8 cellular contexts compared by ENCODE assay signal in the genomic region with DNA sequence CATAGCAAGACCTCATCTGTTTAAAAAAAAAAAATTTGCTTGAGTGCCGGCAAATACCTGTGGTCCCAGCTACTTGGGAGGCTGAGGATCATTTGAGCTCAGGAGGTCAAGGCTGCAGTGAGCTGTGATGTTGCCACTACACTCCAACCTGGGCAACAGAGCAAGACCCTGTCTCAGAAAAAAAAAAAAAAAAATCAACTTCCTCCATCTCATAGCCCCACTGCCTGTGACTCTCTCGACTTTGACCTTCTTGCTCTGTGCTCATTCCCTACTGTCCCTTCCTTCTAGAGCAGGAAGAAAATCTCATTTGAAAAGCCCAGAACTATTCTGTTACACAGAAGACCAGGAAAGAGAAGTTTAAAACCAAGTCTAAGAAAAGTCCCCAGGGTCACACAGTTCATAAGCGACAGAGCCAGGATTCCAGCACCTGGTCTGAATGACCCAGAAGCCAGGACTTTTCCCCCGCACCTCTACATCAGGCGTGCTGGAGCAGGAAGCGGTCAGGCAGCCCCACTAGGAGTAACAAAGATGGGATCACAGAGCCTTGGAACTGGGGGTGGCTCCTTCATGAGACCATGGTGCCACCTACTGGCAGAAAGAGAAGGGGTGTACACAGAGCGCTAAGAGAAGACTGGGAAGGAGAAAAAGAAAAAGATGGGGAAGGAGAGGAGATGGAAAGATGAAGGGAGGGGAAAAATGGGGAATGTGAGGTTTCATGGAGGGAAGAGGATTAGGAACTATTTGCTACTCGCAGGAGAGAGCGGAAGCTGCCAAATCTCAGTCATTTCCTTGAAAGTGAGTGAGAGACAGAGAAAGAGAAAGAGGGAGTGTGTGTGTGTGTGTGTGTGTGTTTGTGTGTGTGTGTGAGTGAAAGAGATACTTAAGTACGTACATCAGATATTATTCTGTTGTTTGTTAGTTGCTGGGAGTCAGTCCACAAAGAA. TPM values are rescaled to one million over a fixed set of nuclear protein-coding genes. Genes with fewer than 3 reads are reported as not detected.
DNase-seq lines count a peak whose midpoint lies in the region; ATAC-seq, FAIRE-seq and TF ChIP-seq lines count a peak whose summit lies in the region.

No MANE protein-coding gene starts in this region.

- H3K27me3 Mint-ChIP-seq in activated naive CD4-positive, alpha-beta T cell treated with anti-CD3 and anti-CD28 coated beads for 36 hours (ENCODE audit: low read depth) = no peaks in the 10 kb centered on the region

- H3K27ac Mint-ChIP-seq in activated naive CD4-positive, alpha-beta T cell treated with anti-CD3 and anti-CD28 coated beads for 36 hours = no peak overlapping the region

- H3K4me1 Mint-ChIP-seq in activated naive CD4-positive, alpha-beta T cell treated with anti-CD3 and anti-CD28 coated beads for 36 hours (ENCODE audit: low read depth) = peaks cover 8% of the 10 kb centered on the region

- no peak overlapping the region for H3K27ac ChIP-seq in AG04450 (ENCODE audit: low read depth, low read length)
- H3K27ac ChIP-seq in SJSA1 = no peak overlapping the region
- peak overlapping the region in 1 of 4 donors; percentile 10 for H3K27ac ChIP-seq in pancreas
- peak overlapping the region; percentile 19 for H3K27ac ChIP-seq in vagina

- intact Hi-C loops in activated naive CD4-positive, alpha-beta T cell treated with anti-CD3 and anti-CD28 coated beads for 36 hours (cut with micrococcal nuclease) = loop anchor here (1.0 to 10.0 kb wide), 5 partner anchors 44 to 667 kb away; partner anchors contain the start of genes IPP and NASP
- intact Hi-C loops in pancreas (cut with DNase I) (loop anchor here (5.0 kb wide), 1 partner anchor 142 kb away; no protein-coding TSS in a partner anchor), vagina (cut with DNase I) (loop anchor here (2.0 kb wide), 1 partner anchor 143 kb away; no protein-coding TSS in a partner anchor)

- no peak for TF ChIP-seq POLR2A in vagina (IDR thresholded peaks at IDR 0.05)

- no peaks in the 10 kb centered on the region; the same call in 1 of the 2 replicates for H3K9me3 ChIP-seq in AG04450 (ENCODE audit: control insufficient read depth, insufficient read depth, low read length)
- H3K9me3 ChIP-seq in SJSA1 (replicated peaks) = no peaks in the 10 kb centered on the region
- H3K9me3 ChIP-seq in pancreas = no peaks in the 10 kb centered on the region
- no peaks in the 10 kb centered on the region for H3K9me3 ChIP-seq in vagina

- WGBS in pancreas, 2 donors = 8 to 11% methylated on average over 10 of the region's 10 CpGs

- TF ChIP-seq CTCF in AG04450 (IDR thresholded peaks at IDR 0.05; ENCODE audit: low read depth, low read length) = peak; percentile 97
- TF ChIP-seq CTCF in pancreas (IDR thresholded peaks at IDR 0.05) = peak; percentile 62 to 78 (median 71)
- peak; percentile 75 to 91 (median 90) for TF ChIP-seq CTCF in vagina (IDR thresholded peaks at IDR 0.05)

- H3K27me3 ChIP-seq in AG04450 (ENCODE audit: control insufficient read depth, insufficient read depth, low read length) (no peaks in the 10 kb centered on the region), SJSA1 (replicated peaks) (no peaks in the 10 kb centered on the region), pancreas (no peaks in the 10 kb centered on the region), vagina (no peaks in the 10 kb centered on the region)

- no peaks in the 10 kb centered on the region for H3K9me3 Mint-ChIP-seq in activated naive CD4-positive, alpha-beta T cell treated with anti-CD3 and anti-CD28 coated beads for 36 hours

- H3K4me3 Mint-ChIP-seq in activated naive CD4-positive, alpha-beta T cell treated with anti-CD3 and anti-CD28 coated beads for 36 hours = no peak overlapping the region

- no peaks in the 10 kb centered on the region for H3K36me3 ChIP-seq in SJSA1
- no peaks in the 10 kb centered on the region for H3K36me3 ChIP-seq in pancreas
- no peaks in the 10 kb centered on the region for H3K36me3 ChIP-seq in vagina

- peak; percentile 73 for DNase-seq in AG04450 (ENCODE audit: low read depth, low spot score)
- DNase-seq in NAMALWA (ENCODE audit: low spot score) = peak; percentile 81
- DNase-seq in SJSA1 (ENCODE audit: low read depth in 1 of 2, low spot score in 2 of 2) = peak; percentile 77 to 86
- peak; percentile 82 for DNase-seq in activated naive CD4-positive, alpha-beta T cell treated with anti-CD3 and anti-CD28 coated beads for 36 hours
- peak; percentile 77 for DNase-seq in germinal center (ENCODE audit: low spot score)
- peak in 4 of 6 donors; percentile 57 to 77 (median 70) for DNase-seq in pancreas
- DNase-seq in vagina (ENCODE audit: extremely low spot score in 2 of 2) = no peak

- peak; percentile 65 for ATAC-seq in GM18909 (IDR thresholded peaks at IDR 0.05; ENCODE audit: poor library complexity, unreplicated experiment)
- ATAC-seq in pancreas = peak; percentile 44 to 81 (median 69)

- CTCF ChIA-PET in AG04450 (lab: Charles Lee) = interaction anchor here (0.6 to 9.6 kb wide), 12 partner anchors 16 to 425 kb away, joined by 3 to 188 read pairs (median 4); no protein-coding TSS in a partner anchor
- CTCF ChIA-PET in activated naive CD4-positive, alpha-beta T cell treated with anti-CD3 and anti-CD28 coated beads for 36 hours (lab: Charles Lee) = interaction anchor here (0.6 to 9.7 kb wide), 14 partner anchors 12 to 831 kb away, joined by 3 to 98 read pairs (median 3); partner anchors contain the start of gene PIK3R3

- H3K4me3 ChIP-seq in AG04450 (ENCODE audit: low read depth, low read length) (no peak overlapping the region), SJSA1 (no peak overlapping the region), pancreas (no peak overlapping the region), vagina (no peak overlapping the region)

- H3K36me3 Mint-ChIP-seq in activated naive CD4-positive, alpha-beta T cell treated with anti-CD3 and anti-CD28 coated beads for 36 hours (ENCODE audit: low read depth) = no peaks in the 10 kb centered on the region

- FAIRE-seq in pancreas (lab: Jason Lieb, UNC) = no peak

- H3K4me1 ChIP-seq in SJSA1 (replicated peaks) (peaks cover 23% of the 10 kb centered on the region), pancreas (peaks cover 14 to 23% (median 20%) of the 10 kb centered on the region in 3 donors), vagina (peaks cover 56% of the 10 kb centered on the region)

- POLR2A ChIA-PET in AG04450 (lab: Yijun Ruan, JAX) = interaction anchor here (0.6 to 1.0 kb wide), 2 partner anchors 47 to 333 kb away, joined by 4 to 6 read pairs; partner anchors contain the start of gene PIK3R3

RNA-seq across cellular contexts. Expression of gene P3R3URF, which starts 3.1 kb away (rescaled TPM):
- not detected in 2 replicates for polyA plus RNA-seq in AG04450 (2011; rRNA removed)
- not detected in 2 replicates for polyA minus RNA-seq in AG04450 (2011; rRNA and poly(A)+ RNA removed)
- not detected in 2 replicates for total RNA-seq in SJSA1 (2014; rRNA removed; shearing (Covaris generic))
- not detected for total RNA-seq in activated naive CD4-positive, alpha-beta T cell treated with anti-CD3 and anti-CD28 coated beads for 36 hours
- not detected for total RNA-seq in pancreas
- polyA plus RNA-seq in pancreas = not detected
- total RNA-seq in vagina = not detected

RNA-seq across cellular contexts. Expression of gene TSPAN1, which starts 4.5 kb away (rescaled TPM):
- polyA plus RNA-seq in AG04450 (2011; rRNA removed) = 0.43 and 0.45 TPM in 2 replicates
- 0.83 TPM in 1 of 2 replicates, not detected in the other for polyA minus RNA-seq in AG04450 (2011; rRNA and poly(A)+ RNA removed)
- total RNA-seq in SJSA1 (2014; rRNA removed; shearing (Covaris generic)) = not detected in 2 replicates
- total RNA-seq in activated naive CD4-positive, alpha-beta T cell treated with anti-CD3 and anti-CD28 coated beads for 36 hours = not detected
- 1 to 10 TPM; 2.1 to 10.0 (median 6.4) TPM for total RNA-seq in pancreas
- 10 to 100 TPM in 1 of 2 donors, 1 to 10 TPM in 1; 4.1 to 12.4 TPM for polyA plus RNA-seq in pancreas
- total RNA-seq in vagina = 3.9 TPM

RNA-seq across cellular contexts. Expression of gene POMGNT1, which starts 18.8 kb away (rescaled TPM):
- polyA plus RNA-seq in AG04450 (2011; rRNA removed) (41.9 and 50.8 TPM in 2 replicates), pancreas (10 to 100 TPM; 40.9 to 59.2 TPM)
- polyA minus RNA-seq in AG04450 (2011; rRNA and poly(A)+ RNA removed) = 48.1 and 55.6 TPM in 2 replicates
- total RNA-seq in SJSA1 (2014; rRNA removed; shearing (Covaris generic)) = 106 and 109 TPM in 2 replicates
- 10 to 100 TPM; 32.4 to 32.9 TPM for total RNA-seq in activated naive CD4-positive, alpha-beta T cell treated with anti-CD3 and anti-CD28 coated beads for 36 hours
- total RNA-seq in pancreas (10 to 100 TPM; 23.5 to 40.6 (median 32.9) TPM), vagina (28.5 TPM)

RNA-seq across cellular contexts. Expression of gene LURAP1, which starts 23.7 kb away (rescaled TPM):
- polyA plus RNA-seq in AG04450 (2011; rRNA removed) (2.4 and 2.6 TPM in 2 replicates), pancreas (under 1 TPM; 0.40 to 0.68 TPM)
- 2.1 and 2.9 TPM in 2 replicates for polyA minus RNA-seq in AG04450 (2011; rRNA and poly(A)+ RNA removed)
- 0.41 and 1.2 TPM in 2 replicates for total RNA-seq in SJSA1 (2014; rRNA removed; shearing (Covaris generic))
- total RNA-seq in activated naive CD4-positive, alpha-beta T cell treated with anti-CD3 and anti-CD28 coated beads for 36 hours = under 1 TPM; 0.21 to 0.25 TPM
- total RNA-seq in pancreas (under 1 TPM; 0.09 to 0.56 (median 0.20) TPM), vagina (14.0 TPM)

RNA-seq across cellular contexts. Expression of gene PIK3R3, which starts 47.0 kb away (rescaled TPM):
- polyA plus RNA-seq in AG04450 (2011; rRNA removed) = 11.3 and 14.5 TPM in 2 replicates
- polyA minus RNA-seq in AG04450 (2011; rRNA and poly(A)+ RNA removed) = 17.1 and 19.5 TPM in 2 replicates
- total RNA-seq in SJSA1 (2014; rRNA removed; shearing (Covaris generic)) = 12.4 and 15.2 TPM in 2 replicates
- under 1 TPM; 0.45 to 0.49 TPM for total RNA-seq in activated naive CD4-positive, alpha-beta T cell treated with anti-CD3 and anti-CD28 coated beads for 36 hours
- 1 to 10 TPM; 1.2 to 4.9 (median 4.1) TPM for total RNA-seq in pancreas
- polyA plus RNA-seq in pancreas = 1 to 10 TPM; 1.7 to 4.5 TPM
- total RNA-seq in vagina = 27.0 TPM

Comparison
In these comparisons a context has a peak if more than half of its experiments do, and no peak if none do; other contexts are left out.
1. DNase-seq: peak in AG04450 (single experiment), NAMALWA (single experiment), SJSA1 (2 of 2), activated naive CD4-positive, alpha-beta T cell treated with anti-CD3 and anti-CD28 coated beads for 36 hours (single experiment), germinal center (single experiment) and pancreas (4 of 6); none in vagina (0 of 2).
2. Peak in every context shown above with its lines, with median percentiles within 50 percentile points of each other: CTCF ChIP-seq.